ENCODE assay signal across 22 cellular contexts in the genomic region with DNA sequence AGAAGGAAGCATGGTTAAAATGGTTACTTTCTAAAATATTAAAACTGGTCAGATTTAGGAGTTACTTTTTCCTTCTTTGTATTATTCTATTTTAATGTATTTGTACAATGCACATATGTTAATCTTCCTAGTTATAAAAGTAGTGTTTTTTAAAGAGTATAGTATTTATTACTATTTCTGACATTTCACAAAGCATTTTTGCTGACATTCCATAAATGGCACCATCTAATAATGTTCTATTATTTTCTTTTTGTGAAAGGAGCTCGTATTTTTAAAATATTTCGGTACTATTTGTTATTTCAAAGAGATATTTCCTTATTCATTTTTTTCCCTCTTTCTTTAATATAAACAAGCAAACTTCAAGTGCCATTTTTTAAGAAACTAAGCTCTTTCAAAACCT. TPM values are rescaled to one million over a fixed set of nuclear protein-coding genes. Genes with fewer than 3 reads are reported as not detected.
DNase-seq lines count a peak whose midpoint lies in the region; ATAC-seq, FAIRE-seq and TF ChIP-seq lines count a peak whose summit lies in the region.
"Had no signal": no experiment of that assay in that cellular context is flagged by ENCODE, and none has a peak within 500 bp of the region (broad histone marks: within the 10 kb centered on the region; RNA-seq: fewer than 3 reads in every experiment).

No MANE protein-coding gene starts in this region.

- CTCF ChIA-PET in activated CD8-positive, alpha-beta T cell treated with anti-CD3 and anti-CD28 coated beads for 36 hours (lab: Charles Lee), result interaction anchor here (0.8 kb wide), 1 partner anchor 12 kb away, joined by 3 read pairs; no protein-coding TSS in a partner anchor
- CTCF ChIA-PET in activated CD8-positive, alpha-beta T cell treated with anti-CD3 and anti-CD28 coated beads, Interleukin-2, amount 10 ng/mL, durations not matched to agents 7 days and 5 days (lab: Charles Lee), result interaction anchor here (2.5 kb wide), 1 partner anchor 107 kb away, joined by 8 read pairs; no protein-coding TSS in a partner anchor
- CTCF ChIA-PET in CD4-positive, alpha-beta T cell (lab: Charles Lee), result interaction anchor here (1.1 to 1.4 kb wide), 2 partner anchors 18 to 20 kb away, joined by 3 read pairs; no protein-coding TSS in a partner anchor
- CTCF ChIA-PET in K562 (lab: Yijun Ruan, JAX; ENCODE audit: low intra/inter-chr PET ratio), result no interaction called here

- no peaks in the 10 kb centered on the region; the same call in 1 of the 3 replicates for H3K79me2 ChIP-seq in K562 (ENCODE audit: control insufficient read depth, insufficient read depth, low read length)

- no peak for TF ChIP-seq RAD21 in K562 (CRISPR knock-in tag; conservative IDR thresholded peaks at IDR 0.05 in 1 of 2, IDR thresholded peaks at IDR 0.05 in 1 of 2)

- no peaks in the 10 kb centered on the region for H3K9me3 ChIP-seq in CD4-positive, alpha-beta T cell (ENCODE audit: control insufficient read depth, low read length)
- no peaks in the 10 kb centered on the region for H3K9me3 ChIP-seq in K562 (replicated peaks; ENCODE audit: control insufficient read depth, insufficient read depth, low read depth, low read length)
- H3K9me3 ChIP-seq in neutrophil, result no peaks in the 10 kb centered on the region
- H3K9me3 ChIP-seq: Caco-2 had no signal

- BruUV-seq in K562 (replicated peaks; lab: Mats Ljungman, UMichigan), result no TSS peak

- no peak overlapping the region for H3K4me3 Mint-ChIP-seq in activated CD8-positive, alpha-beta T cell treated with anti-CD3 and anti-CD28 coated beads for 36 hours
- H3K4me3 Mint-ChIP-seq in activated CD8-positive, alpha-beta T cell treated with anti-CD3 and anti-CD28 coated beads, Interleukin-2, amount 10 ng/mL, durations not matched to agents 7 days and 5 days, result no peak overlapping the region
- no peak overlapping the region for H3K4me3 Mint-ChIP-seq in CD4-positive, alpha-beta T cell
- H3K4me3 Mint-ChIP-seq: H9 had no signal

- POLR2A ChIA-PET in activated CD8-positive, alpha-beta T cell treated with anti-CD3 and anti-CD28 coated beads for 36 hours (lab: Charles Lee), result no interaction called here
- POLR2A ChIA-PET in activated CD8-positive, alpha-beta T cell treated with anti-CD3 and anti-CD28 coated beads, Interleukin-2, amount 10 ng/mL, durations not matched to agents 7 days and 5 days (lab: Charles Lee), result no interaction called here
- POLR2A ChIA-PET in CD4-positive, alpha-beta T cell (lab: Charles Lee), result interaction anchor here (1.2 kb wide), 1 partner anchor 17 kb away, joined by 3 read pairs; no protein-coding TSS in a partner anchor
- POLR2A ChIA-PET in K562 (lab: Yijun Ruan, JAX), result interaction anchor here (1.4 kb wide), 2 partner anchors 9 to 22 kb away, joined by 3 read pairs; no protein-coding TSS in a partner anchor

- no peak overlapping the region for H3K4me2 ChIP-seq in K562 (ENCODE audit: insufficient read depth, low read length)

- H3K9me1 ChIP-seq in K562 (ENCODE audit: control insufficient read depth, insufficient read depth, low read length), result no peaks in the 10 kb centered on the region

- intact Hi-C loops in activated CD8-positive, alpha-beta T cell treated with anti-CD3 and anti-CD28 coated beads for 36 hours (cut with micrococcal nuclease), result no loop called here
- intact Hi-C loops in CD4-positive, alpha-beta T cell (cut with DNase I, micrococcal nuclease), result no loop called here
- intact Hi-C loops in K562 (cut with micrococcal nuclease), result no loop called here

- TF ChIP-seq EP300 in K562 (IDR thresholded peaks at IDR 0.05; ENCODE audit: low read length), result no peak

- DNase-seq in activated CD8-positive, alpha-beta T cell treated with anti-CD3 and anti-CD28 coated beads for 36 hours, result no peak
- DNase-seq in activated CD8-positive, alpha-beta T cell treated with anti-CD3 and anti-CD28 coated beads, Interleukin-2, amount 10 ng/mL, durations not matched to agents 7 days and 5 days, result no peak
- no peak for DNase-seq in CD4-positive, alpha-beta T cell
- DNase-seq in K562 (ENCODE audit: extremely low read depth in 1 of 4, low spot score in 3 of 4) (no peak), GF-D8 (lab: John Stamatoyannopoulos, UW) (no peak), RCC 7860 (ENCODE audit: low spot score) (no peak), DMS 273 treated with DMSO at 0.1 percent for 48 hours (lab: John Stamatoyannopoulos, UW) (no peak)
- DNase-seq: Caco-2, DMS53, H9, NCI-H1417 treated with DMSO at 0.1 percent for 48 hours, NCI-H1930, NCI-H2171 treated with DMSO at 0.1 percent for 48 hours, NCI-H446 treated with DMSO at 0.1 percent for 48 hours, NCI-H748 treated with DMSO at 0.1 percent for 48 hours, RPMI8226, SIG-M5 had no signal

- no peak overlapping the region for H3K27ac ChIP-seq in CD4-positive, alpha-beta T cell (ENCODE audit: low read depth, low read length)
- H3K27ac ChIP-seq in K562 (ENCODE audit: extremely low read depth, low read depth, low read length) (no peak overlapping the region), neutrophil (peak overlapping the region; percentile 87)
- H3K27ac ChIP-seq: C4-2B had no signal

- H3K4me1 ChIP-seq in K562 (replicated peaks in 1 of 2; ENCODE audit: control insufficient read depth in 2 of 2, insufficient read depth in 2 of 2, low read length in 2 of 2) (peaks cover 2 to 10% of the 10 kb centered on the region in 2 experiments; a peak in 2 of 5 replicates), neutrophil (ENCODE audit: control insufficient read depth in 1 of 2, insufficient read depth in 1 of 2, low read depth in 1 of 2, low read length in 1 of 2) (peaks cover 33 to 34% of the 10 kb centered on the region in 2 experiments)
- H3K4me1 ChIP-seq: Caco-2 had no signal

- TF ChIP-seq POLR2A in K562 (conservative IDR thresholded peaks at IDR 0.05), result no peak

- no peak overlapping the region for H3K9ac ChIP-seq in K562 (ENCODE audit: insufficient read depth in 1 of 2, low read depth in 2 of 2, low read length in 2 of 2)

- ATAC-seq in activated CD8-positive, alpha-beta T cell treated with anti-CD3 and anti-CD28 coated beads for 36 hours, result no peak
- no peak for ATAC-seq in activated CD8-positive, alpha-beta T cell treated with anti-CD3 and anti-CD28 coated beads, Interleukin-2, amount 10 ng/mL, durations not matched to agents 7 days and 5 days
- ATAC-seq in CD4-positive, alpha-beta T cell (ENCODE audit: poor library complexity), result no peak
- no peak for ATAC-seq in K562

- in situ Hi-C loops in K562 (cut with MboI), result no loop called here

- no peaks in the 10 kb centered on the region for H3K27me3 ChIP-seq in CD4-positive, alpha-beta T cell (ENCODE audit: control insufficient read depth, insufficient read depth, low read length)
- no peaks in the 10 kb centered on the region for H3K27me3 ChIP-seq in K562 (ENCODE audit: control insufficient read depth in 2 of 2, insufficient read depth in 2 of 2, low read length in 2 of 2)
- H3K27me3 ChIP-seq in neutrophil, result no peaks in the 10 kb centered on the region

- FAIRE-seq in K562 (lab: Jason Lieb, UNC) (no peak), RCC 7860 (lab: Jason Lieb, UNC) (no peak)
- FAIRE-seq: A204.1, GM19239, HTR-8/SVneo had no signal

- H4K20me1 ChIP-seq in K562 (replicated peaks; ENCODE audit: control insufficient read depth, insufficient read depth, low read length), result peaks cover 10% of the 10 kb centered on the region; the same call in 1 of the 2 replicates

- H3K4me1 Mint-ChIP-seq in activated CD8-positive, alpha-beta T cell treated with anti-CD3 and anti-CD28 coated beads for 36 hours (ENCODE audit: low read depth), result peaks cover 17% of the 10 kb centered on the region
- H3K4me1 Mint-ChIP-seq in activated CD8-positive, alpha-beta T cell treated with anti-CD3 and anti-CD28 coated beads, Interleukin-2, amount 10 ng/mL, durations not matched to agents 7 days and 5 days (ENCODE audit: low read depth), result peaks cover 14% of the 10 kb centered on the region
- H3K4me1 Mint-ChIP-seq in CD4-positive, alpha-beta T cell (ENCODE audit: low read depth), result peaks cover 24% of the 10 kb centered on the region
- H3K4me1 Mint-ChIP-seq: H9 had no signal

- no peak overlapping the region for H2AFZ ChIP-seq in K562 (ENCODE audit: low read depth, low read length)

- H3K9me3 Mint-ChIP-seq in activated CD8-positive, alpha-beta T cell treated with anti-CD3 and anti-CD28 coated beads for 36 hours, result no peaks in the 10 kb centered on the region
- H3K9me3 Mint-ChIP-seq in activated CD8-positive, alpha-beta T cell treated with anti-CD3 and anti-CD28 coated beads, Interleukin-2, amount 10 ng/mL, durations not matched to agents 7 days and 5 days (ENCODE audit: insufficient read depth), result no peaks in the 10 kb centered on the region
- no peaks in the 10 kb centered on the region for H3K9me3 Mint-ChIP-seq in CD4-positive, alpha-beta T cell
- H3K9me3 Mint-ChIP-seq: H9 had no signal

- H3K36me3 ChIP-seq in K562 (ENCODE audit: control insufficient read depth, insufficient read depth, low read length) (peaks cover 97% of the 10 kb centered on the region), neutrophil (peaks cover 100% of the 10 kb centered on the region)

- 97% methylated on average over 2 of the region's 2 CpGs for WGBS in K562 (ENCODE audit: insufficient coverage, low coverage, missing lambda C conversion rate)

- no peak overlapping the region for H3K4me3 ChIP-seq in K562
- peak overlapping the region in 1 of 2 experiments; percentile 33 for H3K4me3 ChIP-seq in neutrophil (ENCODE audit: low read depth in 1 of 2, low read length in 1 of 2)

- H3K27ac Mint-ChIP-seq in activated CD8-positive, alpha-beta T cell treated with anti-CD3 and anti-CD28 coated beads for 36 hours, result peak overlapping the region; percentile 17
- no peak overlapping the region for H3K27ac Mint-ChIP-seq in activated CD8-positive, alpha-beta T cell treated with anti-CD3 and anti-CD28 coated beads, Interleukin-2, amount 10 ng/mL, durations not matched to agents 7 days and 5 days
- peak overlapping the region; percentile 66 for H3K27ac Mint-ChIP-seq in CD4-positive, alpha-beta T cell

- TF ChIP-seq CTCF in activated CD8-positive, alpha-beta T cell treated with anti-CD3 and anti-CD28 coated beads for 36 hours (IDR thresholded peaks at IDR 0.05), result no peak
- no peak for TF ChIP-seq CTCF in CD4-positive, alpha-beta T cell (IDR thresholded peaks at IDR 0.05)
- TF ChIP-seq CTCF in K562 (IDR thresholded peaks at IDR 0.05 in 2 of 3, conservative IDR thresholded peaks at IDR 0.05 in 1 of 3; ENCODE audit: insufficient read depth in 2 of 3, low read depth in 1 of 3, low read length in 3 of 3) (no peak), neutrophil (IDR thresholded peaks at IDR 0.05) (no peak)

- H3K27me3 Mint-ChIP-seq in activated CD8-positive, alpha-beta T cell treated with anti-CD3 and anti-CD28 coated beads for 36 hours, result no peaks in the 10 kb centered on the region
- no peaks in the 10 kb centered on the region for H3K27me3 Mint-ChIP-seq in activated CD8-positive, alpha-beta T cell treated with anti-CD3 and anti-CD28 coated beads, Interleukin-2, amount 10 ng/mL, durations not matched to agents 7 days and 5 days (ENCODE audit: low read depth)
- no peaks in the 10 kb centered on the region for H3K27me3 Mint-ChIP-seq in CD4-positive, alpha-beta T cell

- H3K36me3 Mint-ChIP-seq in activated CD8-positive, alpha-beta T cell treated with anti-CD3 and anti-CD28 coated beads for 36 hours (ENCODE audit: low read depth), result peaks cover 55% of the 10 kb centered on the region
- H3K36me3 Mint-ChIP-seq in activated CD8-positive, alpha-beta T cell treated with anti-CD3 and anti-CD28 coated beads, Interleukin-2, amount 10 ng/mL, durations not matched to agents 7 days and 5 days (ENCODE audit: low read depth), result peaks cover 80% of the 10 kb centered on the region
- H3K36me3 Mint-ChIP-seq in CD4-positive, alpha-beta T cell (ENCODE audit: low read depth), result peaks cover 99% of the 10 kb centered on the region

RNA-seq across cellular contexts. Expression of a gene that starts 47.5 kb away (rescaled TPM):
- not detected for total RNA-seq in activated CD8-positive, alpha-beta T cell treated with anti-CD3 and anti-CD28 coated beads for 36 hours
- under 1 TPM; 0.08 to 0.39 TPM for total RNA-seq in activated CD8-positive, alpha-beta T cell treated with anti-CD3 and anti-CD28 coated beads, Interleukin-2, amount 10 ng/mL, durations not matched to agents 7 days and 5 days
- total RNA-seq in CD4-positive, alpha-beta T cell, result not detected
- total RNA-seq in K562 (2011; cell fraction: chromatin; rRNA removed; ENCODE audit: low replicate concordance), result not detected in 2 replicates
- not detected in 2 replicates for total RNA-seq in K562 (2011; cell fraction: nucleolus; rRNA removed)
- not detected in 2 replicates for total RNA-seq in K562 (2011; cell fraction: nucleoplasm; rRNA removed)
- total RNA-seq in K562 (2014; rRNA removed) (not detected in 2 replicates), K562 (2014; rRNA removed; fragmentation: Illumina TruSeq; extraction: Trizol) (not detected in 2 replicates), K562 (2015; rRNA removed; fragmentation: Illumina TruSeq; extraction: Trizol) (not detected in 2 replicates), K562 (2021) (not detected in 2 replicates)
- polyA plus RNA-seq in K562 (2011; rRNA removed) (not detected in 2 replicates), K562 (2014; fragmentation: Illumina TruSeq; extraction: Trizol) (not detected in 2 replicates), K562 (2014; fragmentation: Nextera tagmentation; extraction: Ambion mirVana) (not detected), K562 (2014; rRNA removed) (not detected in 2 replicates)
- not detected in 2 replicates for polyA plus RNA-seq in K562 (2011; cell fraction: cytosol; rRNA removed)
- not detected in 2 replicates for polyA plus RNA-seq in K562 (2011; cell fraction: nucleus; rRNA removed)
- 0.04 TPM in 1 of 2 replicates, not detected in the other for polyA plus RNA-seq in K562 (2012)
- polyA minus RNA-seq in K562 (2011; rRNA and poly(A)+ RNA removed), result 0.06 TPM in 1 of 2 replicates, not detected in the other
- polyA minus RNA-seq in K562 (2011; cell fraction: cytosol; rRNA and poly(A)+ RNA removed), result not detected in 2 replicates
- not detected in 2 replicates for polyA minus RNA-seq in K562 (2011; cell fraction: nucleus; rRNA and poly(A)+ RNA removed)
- total RNA-seq: Caco-2 had no signal

Comparison
In these comparisons a context has a peak if more than half of its experiments do, and no peak if none do; other contexts are left out.
1. POLR2A ChIA-PET loops: an anchor here in CD4-positive, alpha-beta T cell (1.2 kb wide) and K562 (1.4 kb wide); none called in activated CD8-positive, alpha-beta T cell treated with anti-CD3 and anti-CD28 coated beads for 36 hours and activated CD8-positive, alpha-beta T cell treated with anti-CD3 and anti-CD28 coated beads, Interleukin-2, amount 10 ng/mL, durations not matched to agents 7 days and 5 days.